25 cellular contexts compared by ENCODE assay signal in the genomic region with DNA sequence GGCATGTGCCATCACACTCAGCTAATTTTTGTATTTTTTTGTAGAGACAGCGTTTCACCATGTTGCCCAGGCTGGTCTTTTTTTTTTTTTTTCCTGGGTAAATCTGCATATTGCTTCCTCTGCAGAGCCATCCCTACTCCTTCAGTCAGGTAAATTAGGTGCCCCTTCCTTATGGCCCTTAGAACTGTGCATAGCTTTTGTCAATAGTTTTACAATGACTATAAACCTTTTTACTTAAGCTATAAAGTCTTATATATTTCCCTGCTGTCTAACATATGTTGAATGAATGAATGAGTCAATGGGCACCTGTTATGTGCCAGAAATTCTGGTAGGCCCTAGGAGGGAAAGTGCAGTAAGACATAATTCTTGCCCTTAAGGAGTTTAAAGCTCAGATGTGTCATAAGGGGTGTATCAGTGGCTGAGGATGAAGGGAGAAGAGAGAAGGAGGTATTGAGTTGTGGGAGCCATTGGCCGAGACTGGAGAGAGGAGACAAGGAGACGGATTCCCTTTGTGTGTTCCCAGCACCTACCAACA. TPM values are rescaled to one million over a fixed set of nuclear protein-coding genes. Genes with fewer than 3 reads are reported as not detected.
DNase-seq lines count a peak whose midpoint lies in the region; ATAC-seq, FAIRE-seq and TF ChIP-seq lines count a peak whose summit lies in the region.
"Had no signal": no experiment of that assay in that cellular context is flagged by ENCODE, and none has a peak within 500 bp of the region (broad histone marks: within the 10 kb centered on the region; RNA-seq: fewer than 3 reads in every experiment).

No MANE protein-coding gene starts in this region.

- H3K4me3 ChIP-seq in GM23338 (no peak overlapping the region), mucosa of rectum (ENCODE audit: low read length in 2 of 2) (peak overlapping the region in 1 of 2 donors; percentile 23)
- H3K4me3 ChIP-seq: BLaER1, GM12878 had no signal

- peak; percentile 71 for FAIRE-seq in colon (lab: Jason Lieb, UNC)
- FAIRE-seq: A204.1, D721Med, GM12878, GM19239 had no signal

- no peaks in the 10 kb centered on the region for H3K9me2 ChIP-seq in GM23338 (ENCODE audit: insufficient read depth)

- H3K27ac Mint-ChIP-seq in GM23338 = no peak overlapping the region
- H3K27ac Mint-ChIP-seq in natural killer cell treated with Interleukin-12 subunit alpha and Interleukin-12 subunit beta and Interleukin-15 and Interleukin-18, amount 100 ng/mL, for 72 hours = no peak overlapping the region
- H3K27ac Mint-ChIP-seq: B cell; CD4-positive, CD25-positive, alpha-beta regulatory T cell; CD8-positive, alpha-beta T cell had no signal

- H3K79me2 ChIP-seq in GM23338 (replicated peaks; ENCODE audit: insufficient read depth) = no peaks in the 10 kb centered on the region

- H3K27me3 ChIP-seq in GM23338 (ENCODE audit: insufficient read depth) (no peaks in the 10 kb centered on the region), foreskin keratinocyte (peaks cover 15% of the 10 kb centered on the region), mucosa of rectum (ENCODE audit: control insufficient read depth in 2 of 2, insufficient read depth in 2 of 2, low read length in 2 of 2) (no peaks in the 10 kb centered on the region)
- H3K27me3 ChIP-seq: BLaER1 had no signal

- peak overlapping the region; percentile 28; the same call in 1 of the 2 replicates for H3K4me2 ChIP-seq in GM23338
- H3K4me2 ChIP-seq: BLaER1 had no signal

- H3K27ac ChIP-seq in GM23338 (ENCODE audit: low read depth) = no peak overlapping the region
- no peak overlapping the region for H3K27ac ChIP-seq in foreskin keratinocyte
- peak overlapping the region; percentile 3 to 42 for H3K27ac ChIP-seq in mucosa of rectum (ENCODE audit: low read depth in 2 of 2, low read length in 2 of 2)
- H3K27ac ChIP-seq: 22Rv1, BLaER1, C4-2B had no signal

- no peaks in the 10 kb centered on the region for H3K9me3 ChIP-seq in mucosa of rectum (ENCODE audit: control insufficient read depth in 2 of 2, low read length in 2 of 2)
- H3K9me3 ChIP-seq: BLaER1 had no signal

- H4K20me1 ChIP-seq in GM23338 (replicated peaks; ENCODE audit: insufficient read depth) = no peaks in the 10 kb centered on the region
- H4K20me1 ChIP-seq: BLaER1 had no signal

- H3K36me3 ChIP-seq in GM23338 (ENCODE audit: insufficient read depth) (no peaks in the 10 kb centered on the region), mucosa of rectum (ENCODE audit: control insufficient read depth in 2 of 2, insufficient read depth in 2 of 2, low read length in 2 of 2) (no peaks in the 10 kb centered on the region)
- H3K36me3 ChIP-seq: BLaER1 had no signal

- ATAC-seq in GM23338 = no peak
- peak; percentile 47 for ATAC-seq in foreskin keratinocyte
- no peak for ATAC-seq in HG03460 (IDR thresholded peaks at IDR 0.05; ENCODE audit: unreplicated experiment)
- no peak for ATAC-seq in natural killer cell treated with Interleukin-12 subunit alpha and Interleukin-12 subunit beta and Interleukin-15 and Interleukin-18, amount 100 ng/mL, for 72 hours
- ATAC-seq in GM21825 (IDR thresholded peaks at IDR 0.05; ENCODE audit: unreplicated experiment) = no peak
- ATAC-seq: CD8-positive, alpha-beta T cell; GM12878 had no signal

- TF ChIP-seq CTCF in GM23338 (conservative IDR thresholded peaks at IDR 0.05; ENCODE audit: low read depth in 2 of 2) (no peak), foreskin keratinocyte (conservative IDR thresholded peaks at IDR 0.05) (no peak)

- H3K4me1 ChIP-seq in GM23338 (ENCODE audit: insufficient read depth) = peaks cover 8% of the 10 kb centered on the region
- H3K4me1 ChIP-seq in foreskin keratinocyte = no peaks in the 10 kb centered on the region
- H3K4me1 ChIP-seq in mucosa of rectum (ENCODE audit: control insufficient read depth in 2 of 2, insufficient read depth in 2 of 2, low read length in 2 of 2) = peaks cover 11 to 37% of the 10 kb centered on the region in 2 donors
- H3K4me1 ChIP-seq: BLaER1 had no signal

- peak overlapping the region; percentile 87; the same call in 1 of the 2 replicates for H2AFZ ChIP-seq in GM23338

- no peaks in the 10 kb centered on the region for H3K36me3 Mint-ChIP-seq in GM23338 (ENCODE audit: low read depth)
- H3K36me3 Mint-ChIP-seq in natural killer cell treated with Interleukin-12 subunit alpha and Interleukin-12 subunit beta and Interleukin-15 and Interleukin-18, amount 100 ng/mL, for 72 hours = no peaks in the 10 kb centered on the region
- H3K36me3 Mint-ChIP-seq: CD4-positive, CD25-positive, alpha-beta regulatory T cell; CD8-positive, alpha-beta T cell had no signal

- no peaks in the 10 kb centered on the region for H3K9me3 Mint-ChIP-seq in GM23338
- H3K9me3 Mint-ChIP-seq in natural killer cell treated with Interleukin-12 subunit alpha and Interleukin-12 subunit beta and Interleukin-15 and Interleukin-18, amount 100 ng/mL, for 72 hours = no peaks in the 10 kb centered on the region
- H3K9me3 Mint-ChIP-seq: CD8-positive, alpha-beta T cell had no signal

- peaks cover 1% of the 10 kb centered on the region for H3K27me3 Mint-ChIP-seq in GM23338 (ENCODE audit: insufficient read depth, low read depth, poor library complexity)
- H3K27me3 Mint-ChIP-seq in natural killer cell treated with Interleukin-12 subunit alpha and Interleukin-12 subunit beta and Interleukin-15 and Interleukin-18, amount 100 ng/mL, for 72 hours = peaks cover 33 to 59% of the 10 kb centered on the region in 2 donors

- in situ Hi-C loops in KBM-7 (cut with MboI; ENCODE audit: low pct_unique_long_range_greater_than_20kb, low sequenced_read_pairs) = no loop called here

- H3K9ac ChIP-seq in mucosa of rectum (ENCODE audit: low read depth in 1 of 2, low read length in 2 of 2) = no peak overlapping the region
- H3K9ac ChIP-seq: BLaER1 had no signal

- no peaks in the 10 kb centered on the region for H3F3A ChIP-seq in GM23338 (replicated peaks; ENCODE audit: low read depth)

- no peak overlapping the region for H3K4me3 Mint-ChIP-seq in GM23338
- H3K4me3 Mint-ChIP-seq in natural killer cell treated with Interleukin-12 subunit alpha and Interleukin-12 subunit beta and Interleukin-15 and Interleukin-18, amount 100 ng/mL, for 72 hours = no peak overlapping the region
- H3K4me3 Mint-ChIP-seq: B cell; CD4-positive, CD25-positive, alpha-beta regulatory T cell; CD8-positive, alpha-beta T cell had no signal

- peaks cover 8% of the 10 kb centered on the region; the same call in 1 of the 3 replicates for H3K4me1 Mint-ChIP-seq in GM23338
- no peaks in the 10 kb centered on the region for H3K4me1 Mint-ChIP-seq in natural killer cell treated with Interleukin-12 subunit alpha and Interleukin-12 subunit beta and Interleukin-15 and Interleukin-18, amount 100 ng/mL, for 72 hours (ENCODE audit: low read depth in 2 of 2)

- DNase-seq in GM23338 (ENCODE audit: low spot score) (no peak), foreskin keratinocyte (no peak), KBM-7 (no peak)
- DNase-seq in natural killer cell treated with Interleukin-12 subunit alpha and Interleukin-12 subunit beta and Interleukin-15 and Interleukin-18, amount 100 ng/mL, for 72 hours (ENCODE audit: low spot score) = no peak
- DNase-seq: CD4-positive, CD25-positive, alpha-beta regulatory T cell; CD8-positive, alpha-beta T cell; DMS 273 treated with DMSO at 0.1 percent for 48 hours; DMS79; EL; GDM1; GOT3; H7; HCEC 1CT had no signal

TF ChIP-seq in GM23338, 12 proteins besides CTCF, POLR2A, EP300 and RAD21 (continues in another document):
- TF ChIP-seq JUNB (IDR thresholded peaks at IDR 0.05; ENCODE audit: unreplicated experiment) (no peak), STAT1 (IDR thresholded peaks at IDR 0.05; ENCODE audit: unreplicated experiment) (no peak)

RNA-seq across cellular contexts. Expression of gene UBE2D1, which starts 30.6 kb away (rescaled TPM):
- total RNA-seq in GM23338 (2014; rRNA removed; shearing (Covaris generic)) = 39.5 and 43.3 TPM in 2 replicates
- 55.5 and 64.9 TPM in 2 replicates for polyA plus RNA-seq in GM23338 (2016; fragmentation: Nextera tagmentation; extraction: Ambion mirVana)
- total RNA-seq in foreskin keratinocyte = 16.4 and 16.6 TPM in 2 replicates
- polyA plus RNA-seq in foreskin keratinocyte = 16.3 and 19.1 TPM in 2 replicates
- total RNA-seq in natural killer cell treated with Interleukin-12 subunit alpha and Interleukin-12 subunit beta and Interleukin-15 and Interleukin-18, amount 100 ng/mL, for 72 hours = 10 to 100 TPM; 12.7 to 14.6 TPM

RNA-seq across cellular contexts. Expression of gene CISD1, which starts 35.2 kb away (rescaled TPM):
- 19.9 and 21.2 TPM in 2 replicates for total RNA-seq in GM23338 (2014; rRNA removed; shearing (Covaris generic))
- polyA plus RNA-seq in GM23338 (2016; fragmentation: Nextera tagmentation; extraction: Ambion mirVana) (82.5 and 99.9 TPM in 2 replicates), foreskin keratinocyte (61.8 and 71.2 TPM in 2 replicates)
- total RNA-seq in foreskin keratinocyte = 44.5 and 45.5 TPM in 2 replicates
- total RNA-seq in natural killer cell treated with Interleukin-12 subunit alpha and Interleukin-12 subunit beta and Interleukin-15 and Interleukin-18, amount 100 ng/mL, for 72 hours = 10 to 100 TPM; 41.2 to 48.5 TPM

RNA-seq across cellular contexts. Expression of gene IPMK, which starts 36.5 kb away (rescaled TPM):
- total RNA-seq in GM23338 (2014; rRNA removed; shearing (Covaris generic)) = 17.6 and 17.8 TPM in 2 replicates
- polyA plus RNA-seq in GM23338 (2016; fragmentation: Nextera tagmentation; extraction: Ambion mirVana) (5.5 and 6.2 TPM in 2 replicates), foreskin keratinocyte (0.81 and 0.87 TPM in 2 replicates)
- 4.5 and 4.6 TPM in 2 replicates for total RNA-seq in foreskin keratinocyte
- 10 to 100 TPM in 1 of 2 donors, 1 to 10 TPM in 1; 5.6 to 10.0 TPM for total RNA-seq in natural killer cell treated with Interleukin-12 subunit alpha and Interleukin-12 subunit beta and Interleukin-15 and Interleukin-18, amount 100 ng/mL, for 72 hours

Comparison
In these comparisons a context has a peak if more than half of its experiments do, and no peak if none do; other contexts are left out.
1. H3K27ac ChIP-seq: peak in mucosa of rectum (2 of 2); none in GM23338 (single experiment) and foreskin keratinocyte (single experiment).